ENCODE assay signal across 17 cellular contexts in the genomic region with DNA sequence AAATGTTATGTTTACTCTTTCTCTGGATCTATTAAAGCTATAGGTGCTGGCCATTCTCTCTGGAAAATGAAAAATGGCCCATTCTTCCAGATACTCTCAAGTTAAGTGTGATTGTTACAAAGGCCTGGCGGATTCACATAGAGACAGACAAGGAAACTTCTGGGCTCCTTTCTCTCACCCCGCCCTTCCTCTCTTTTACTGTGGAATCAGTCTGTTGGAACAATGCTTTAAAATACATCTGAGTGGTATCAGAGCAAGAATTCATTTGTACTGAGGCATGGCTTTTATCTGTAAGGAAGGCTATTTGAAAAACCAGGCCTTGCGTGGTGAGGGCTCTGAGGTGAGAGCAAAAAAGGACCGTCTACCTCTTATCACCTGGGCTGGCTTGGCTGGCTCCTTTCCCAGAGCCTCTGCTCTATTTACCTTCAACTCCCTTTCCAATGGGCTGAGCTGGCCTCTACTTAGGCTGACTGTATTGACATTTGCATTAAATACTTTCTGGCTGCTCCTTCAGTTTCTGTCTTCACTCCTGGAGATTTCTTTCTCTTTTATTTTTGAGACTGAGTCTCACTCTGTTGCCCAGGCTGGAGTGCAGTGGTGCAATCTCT.
DNase-seq lines count a peak whose midpoint lies in the region; TF ChIP-seq lines count a peak whose summit lies in the region.
"Had no signal": no experiment of that assay in that cellular context is flagged by ENCODE, and none has a peak within 500 bp of the region (broad histone marks: within the 10 kb centered on the region; RNA-seq: fewer than 3 reads in every experiment).

No MANE protein-coding gene starts in this region.

- no peak overlapping the region for H3K14ac ChIP-seq in mesenchymal stem cell (ENCODE audit: low read length in 2 of 2)

- no peak overlapping the region for H2BK120ac ChIP-seq in mesenchymal stem cell (ENCODE audit: low read depth, low read length)

- no peak overlapping the region for H2AFZ ChIP-seq in mesenchymal stem cell (ENCODE audit: low read depth, low read length)

- no peak overlapping the region for H3K9ac ChIP-seq in mesenchymal stem cell (ENCODE audit: low read length)

- no peaks in the 10 kb centered on the region for H3K27me3 ChIP-seq in mesenchymal stem cell (ENCODE audit: control insufficient read depth in 1 of 2, insufficient read depth in 1 of 2, low read length in 2 of 2)
- no peaks in the 10 kb centered on the region for H3K27me3 ChIP-seq in CD8-positive, alpha-beta memory T cell (ENCODE audit: insufficient read depth, low read length, poor library complexity, severe bottlenecking)
- H3K27me3 ChIP-seq: SJSA1 had no signal

- no peak overlapping the region for H3K4me3 Mint-ChIP-seq in CD8-positive, alpha-beta memory T cell
- H3K4me3 Mint-ChIP-seq: naive B cell; T-helper 2 cell treated with Interferon-gamma antibody and Interleukin-4, amounts not matched to agents 5 μg/mL and 100 μg/mL, for 36 hours had no signal

- H3K79me1 ChIP-seq in mesenchymal stem cell (replicated peaks; ENCODE audit: low read length, poor library complexity, severe bottlenecking) = no peaks in the 10 kb centered on the region

- H3K27ac ChIP-seq in VCaP = peak overlapping the region; percentile 49
- no peak overlapping the region for H3K27ac ChIP-seq in mesenchymal stem cell (ENCODE audit: low read length, poor library complexity, severe bottlenecking)
- H3K27ac ChIP-seq in CD8-positive, alpha-beta memory T cell (ENCODE audit: low read depth, low read length) = no peak overlapping the region
- H3K27ac ChIP-seq: SJSA1 had no signal

- no peak overlapping the region for H3K4me3 ChIP-seq in mesenchymal stem cell (ENCODE audit: insufficient read depth in 1 of 2, low read depth in 1 of 2, low read length in 2 of 2)
- H3K4me3 ChIP-seq in CD8-positive, alpha-beta memory T cell (ENCODE audit: low read length) = no peak overlapping the region
- H3K4me3 ChIP-seq: SJSA1 had no signal

- H3K4me2 ChIP-seq in mesenchymal stem cell (ENCODE audit: low read length, poor library complexity, severe bottlenecking) = no peak overlapping the region

- POLR2A ChIA-PET in CD8-positive, alpha-beta memory T cell (lab: Charles Lee) = no interaction called here

- peak; percentile 26 for DNase-seq in DMS153 treated with DMSO at 0.1 percent for 48 hours (lab: John Stamatoyannopoulos, UW; ENCODE audit: unreplicated experiment)
- DNase-seq in NCI-H2029 (lab: John Stamatoyannopoulos, UW) = peak; percentile 50
- no peak for DNase-seq in mesenchymal stem cell
- DNase-seq in OCI-M1 (lab: John Stamatoyannopoulos, UW) = no peak
- no peak for DNase-seq in NOMO-1 treated with dmso at 0.1 percent for 144 hours (lab: John Stamatoyannopoulos, UW; ENCODE audit: unreplicated experiment)
- no peak for DNase-seq in CD8-positive, alpha-beta memory T cell
- DNase-seq in activated effector memory CD4-positive, alpha-beta T cell treated with anti-CD3 and anti-CD28 coated beads, Interleukin-2, amount 50 U/mL, for 16 hours = no peak
- DNase-seq: activated CD4-positive, alpha-beta T cell treated with anti-CD3 and anti-CD28 coated beads for 48 hours; activated T-cell treated with anti-CD3 and anti-CD28 coated beads for 4 hours; hippocampal formation; left cardiac atrium; naive B cell; posterior cingulate gyrus had no signal

- H3K27me3 Mint-ChIP-seq in CD8-positive, alpha-beta memory T cell = peaks cover 0 to 4% of the 10 kb centered on the region in 2 donors

- no peaks in the 10 kb centered on the region for H3K36me3 Mint-ChIP-seq in CD8-positive, alpha-beta memory T cell
- H3K36me3 Mint-ChIP-seq: activated naive CD4-positive, alpha-beta T cell treated with anti-CD3 and anti-CD28 coated beads, Interleukin-2, amount 50 U/mL, for 72 hours had no signal

- H2BK12ac ChIP-seq in mesenchymal stem cell (ENCODE audit: low read length in 2 of 2) = no peak overlapping the region

- CTCF ChIA-PET in CD8-positive, alpha-beta memory T cell (lab: Charles Lee) = no interaction called here

- H3K18ac ChIP-seq in mesenchymal stem cell (ENCODE audit: low read depth in 1 of 2, low read length in 2 of 2) = no peak overlapping the region

- H3K9me3 ChIP-seq in mesenchymal stem cell (ENCODE audit: control insufficient read depth, low read length) = peaks cover 15% of the 10 kb centered on the region
- no peaks in the 10 kb centered on the region for H3K9me3 ChIP-seq in CD8-positive, alpha-beta memory T cell (ENCODE audit: low read length)
- H3K9me3 ChIP-seq: SJSA1 had no signal

- H4K91ac ChIP-seq in mesenchymal stem cell (ENCODE audit: low read length) = no peak overlapping the region

- no peak overlapping the region for H3K27ac Mint-ChIP-seq in CD8-positive, alpha-beta memory T cell
- H3K27ac Mint-ChIP-seq: activated naive CD4-positive, alpha-beta T cell treated with anti-CD3 and anti-CD28 coated beads, Interleukin-2, amount 50 U/mL, for 72 hours; T-helper 2 cell treated with Interferon-gamma antibody and Interleukin-4, amounts not matched to agents 5 μg/mL and 100 μg/mL, for 36 hours had no signal

- peaks cover 0 to 3% (median 0%) of the 10 kb centered on the region in 5 donors for H3K9me3 Mint-ChIP-seq in CD8-positive, alpha-beta memory T cell
- H3K9me3 Mint-ChIP-seq: T-helper 2 cell treated with Interferon-gamma antibody and Interleukin-4, amounts not matched to agents 5 μg/mL and 100 μg/mL, for 36 hours had no signal

- 87% methylated on average over 3 of the region's 4 CpGs for WGBS in mesenchymal stem cell

- no peak overlapping the region for H2AK5ac ChIP-seq in mesenchymal stem cell (ENCODE audit: low read length, severe bottlenecking)

- no peak for TF ChIP-seq CTCF in VCaP (conservative IDR thresholded peaks at IDR 0.05)

- H2BK5ac ChIP-seq in mesenchymal stem cell (ENCODE audit: low read depth, low read length, poor library complexity, severe bottlenecking) = no peak overlapping the region

- peaks cover 0 to 4% (median 0%) of the 10 kb centered on the region in 3 donors for H3K4me1 Mint-ChIP-seq in CD8-positive, alpha-beta memory T cell
- H3K4me1 Mint-ChIP-seq: naive B cell had no signal

- H3K23ac ChIP-seq in mesenchymal stem cell (ENCODE audit: low read length in 2 of 2) = no peak overlapping the region

- peaks cover 9% of the 10 kb centered on the region for H3K4me1 ChIP-seq in mesenchymal stem cell (ENCODE audit: control insufficient read depth, insufficient read depth, low read depth, low read length)
- no peaks in the 10 kb centered on the region for H3K4me1 ChIP-seq in CD8-positive, alpha-beta memory T cell (ENCODE audit: insufficient read depth, low read length)

- H3K36me3 ChIP-seq in mesenchymal stem cell (ENCODE audit: control insufficient read depth in 1 of 2, insufficient read depth in 2 of 2, low read depth in 1 of 2, low read length in 2 of 2) = no peaks in the 10 kb centered on the region
- no peaks in the 10 kb centered on the region for H3K36me3 ChIP-seq in CD8-positive, alpha-beta memory T cell (ENCODE audit: insufficient read depth, low read length)
- H3K36me3 ChIP-seq: SJSA1 had no signal

- peak overlapping the region; percentile 37 to 86 for H3K4ac ChIP-seq in mesenchymal stem cell (ENCODE audit: low read depth in 1 of 2, low read length in 2 of 2)

- no peak overlapping the region for H2BK15ac ChIP-seq in mesenchymal stem cell (ENCODE audit: low read depth, poor library complexity, severe bottlenecking)

- no peak overlapping the region for H4K8ac ChIP-seq in mesenchymal stem cell (ENCODE audit: low read length)

Comparison
In these comparisons a context has a peak if more than half of its experiments do, and no peak if none do; other contexts are left out.
1. DNase-seq: peak in DMS153 treated with DMSO at 0.1 percent for 48 hours (single experiment) and NCI-H2029 (single experiment); none in mesenchymal stem cell (single experiment), OCI-M1 (single experiment), NOMO-1 treated with dmso at 0.1 percent for 144 hours (single experiment), CD8-positive, alpha-beta memory T cell (0 of 5) and activated effector memory CD4-positive, alpha-beta T cell treated with anti-CD3 and anti-CD28 coated beads, Interleukin-2, amount 50 U/mL, for 16 hours (single experiment).